ENCODE assay signal across 15 cellular contexts in genomic region chr15:89155656-89156055, GRCh38.
"Had no signal": no experiment of that assay in that cellular context is flagged by ENCODE, and none has a peak within 500 bp of the region (broad histone marks: within the 10 kb centered on the region; RNA-seq: fewer than 3 reads in every experiment).

No MANE protein-coding gene starts in this region.

- DNase-seq: activated CD4-positive, alpha-beta T cell treated with anti-CD3 and anti-CD28 coated beads, Interleukin-2, amount 50 U/mL, for 4 hours; activated effector memory CD4-positive, alpha-beta T cell treated with anti-CD3 and anti-CD28 coated beads, Interleukin-2, amount 50 U/mL, for 16 hours; activated naive CD4-positive, alpha-beta T cell treated with anti-CD3 and anti-CD28 coated beads, Interleukin-2, amount 50 U/mL, for 16 hours; activated T-cell treated with anti-CD3 and anti-CD28 coated beads, Interleukin-2, amount 50 U/mL, for 72 hours; effector CD4-positive, alpha-beta T cell; lower lobe of right lung; nucleus accumbens; trophoblast cell had no signal

- H3K36me3 ChIP-seq: breast epithelium had no signal

- ATAC-seq: activated T-cell treated with anti-CD3 and anti-CD28 coated beads, Interleukin-2, amount 50 U/mL, for 72 hours; lower lobe of right lung; natural killer cell treated with Interleukin-12 subunit alpha and Interleukin-12 subunit beta and Interleukin-15 and Interleukin-18, amount 100 ng/mL, for 72 hours had no signal

- H3K27me3 ChIP-seq: breast epithelium, esophagus muscularis mucosa had no signal

- H3K9me3 ChIP-seq: breast epithelium, esophagus muscularis mucosa, lower lobe of right lung had no signal

- H3K4me3 ChIP-seq: breast epithelium, esophagus muscularis mucosa, lower lobe of right lung, skin epidermis had no signal

- FAIRE-seq: astrocyte, endothelial cell of umbilical vein, TTC549 had no signal

- H3K4me1 ChIP-seq: breast epithelium had no signal

- H3K27ac ChIP-seq: breast epithelium, esophagus muscularis mucosa, lower lobe of right lung, skin epidermis had no signal
